ENCODE assay signal across 9 cellular contexts in the genomic region with DNA sequence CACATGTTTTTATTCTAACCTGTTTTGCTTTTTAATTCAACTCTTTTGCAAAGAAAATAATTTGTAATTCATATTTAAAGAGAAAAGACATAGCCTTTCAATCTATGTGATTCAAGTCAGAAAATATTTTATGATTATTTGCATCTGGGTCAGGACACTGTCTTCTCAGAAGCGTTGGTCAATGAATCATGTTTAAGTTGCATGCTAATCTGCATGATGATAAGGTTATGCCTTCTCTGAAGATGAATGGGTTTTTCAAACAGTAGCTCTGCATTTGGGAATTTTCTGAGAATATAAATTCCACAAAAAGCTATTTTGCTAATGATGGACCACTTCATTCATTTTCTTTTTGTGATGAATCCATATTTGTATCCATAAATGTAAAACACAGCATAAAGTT.
"Had no signal": no experiment of that assay in that cellular context is flagged by ENCODE, and none has a peak within 500 bp of the region (broad histone marks: within the 10 kb centered on the region; RNA-seq: fewer than 3 reads in every experiment).

No MANE protein-coding gene starts in this region.

- ATAC-seq: HCT116, HepG2 had no signal

- FAIRE-seq: HepG2 had no signal

- H3K9me3 ChIP-seq: HAP-1 had no signal

- H3K4me3 Mint-ChIP-seq: HFFc6, IgD-negative memory B cell had no signal

- H2AFZ ChIP-seq: GM23248 had no signal

- DNase-seq: GM23248, GOT3, H7, HFFc6 had no signal

- H3K4me1 ChIP-seq: HAP-1 had no signal

- H3K9me3 Mint-ChIP-seq: HFFc6 had no signal

- H3K27ac Mint-ChIP-seq: HFFc6, IgD-negative memory B cell had no signal

- H3K36me3 Mint-ChIP-seq: IgD-negative memory B cell had no signal

- H3K27ac ChIP-seq: GM23248, HL-60 had no signal

- H3K9ac ChIP-seq: GM23248 had no signal

- H3K36me3 ChIP-seq: HAP-1 had no signal

- H3K4me1 Mint-ChIP-seq: IgD-negative memory B cell had no signal

- H3K4me3 ChIP-seq: GM23248, HAP-1 had no signal
